Comparison of ENCODE assay signal across 9 cellular contexts in genomic region chrX:118536687-118537461, GRCh38. TPM values are rescaled to one million over a fixed set of nuclear protein-coding genes. Genes with fewer than 3 reads are reported as not detected.
DNase-seq lines count a peak whose midpoint lies in the region; ATAC-seq and TF ChIP-seq lines count a peak whose summit lies in the region.
"Had no signal": no experiment of that assay in that cellular context is flagged by ENCODE, and none has a peak within 500 bp of the region (broad histone marks: within the 10 kb centered on the region; RNA-seq: fewer than 3 reads in every experiment).

No MANE protein-coding gene starts in this region.

- in situ Hi-C loops in GM13976 (cut with MboI; ENCODE audit: low sequenced_read_pairs, unreplicated experiment) (no loop called here), KBM-7 (cut with MboI; ENCODE audit: low pct_unique_long_range_greater_than_20kb, low sequenced_read_pairs) (no loop called here)

- DNase-seq in GM13976 (ENCODE audit: low spot score) (no peak), KBM-7 (peak; percentile 65), epithelial cell of proximal tubule (ENCODE audit: low read depth) (no peak), renal cortical epithelial cell (ENCODE audit: low read depth) (peak; percentile 66), amniotic stem cell (lab: John Stamatoyannopoulos, UW) (no peak), NCI-H510A (lab: John Stamatoyannopoulos, UW) (no peak)
- DNase-seq in activated CD4-positive, alpha-beta T cell treated with anti-CD3 and anti-CD28 coated beads for 1 hour, result peak; percentile 13
- DNase-seq: upper lobe of left lung had no signal

- no peak overlapping the region for H3K4me3 ChIP-seq in epithelial cell of proximal tubule (ENCODE audit: low read depth, low read length)
- H3K4me3 ChIP-seq: upper lobe of left lung had no signal

- peak; percentile 64 for ATAC-seq in GM21825 (IDR thresholded peaks at IDR 0.05; ENCODE audit: unreplicated experiment)

- TF ChIP-seq CTCF in GM13976 (IDR thresholded peaks at IDR 0.05; ENCODE audit: borderline replicate concordance, control extremely low read depth, extremely low read depth, insufficient read depth, missing control alignments) (peak; percentile 31), epithelial cell of proximal tubule (conservative IDR thresholded peaks at IDR 0.05; ENCODE audit: low read depth, low read length) (peak; percentile 48)

RNA-seq across cellular contexts. Expression of gene DOCK11, which starts 41.3 kb away (rescaled TPM):
- total RNA-seq in epithelial cell of proximal tubule (4.3 TPM in 2 replicates), renal cortical epithelial cell (4.9 and 18.3 TPM in 2 replicates)

Comparison
In these comparisons a context has a peak if more than half of its experiments do, and no peak if none do; other contexts are left out.
1. DNase-seq: peak in KBM-7 (single experiment), activated CD4-positive, alpha-beta T cell treated with anti-CD3 and anti-CD28 coated beads for 1 hour (single experiment) and renal cortical epithelial cell (single experiment); none in GM13976 (single experiment), epithelial cell of proximal tubule (single experiment), amniotic stem cell (single experiment) and NCI-H510A (single experiment).